In the genomic region with DNA sequence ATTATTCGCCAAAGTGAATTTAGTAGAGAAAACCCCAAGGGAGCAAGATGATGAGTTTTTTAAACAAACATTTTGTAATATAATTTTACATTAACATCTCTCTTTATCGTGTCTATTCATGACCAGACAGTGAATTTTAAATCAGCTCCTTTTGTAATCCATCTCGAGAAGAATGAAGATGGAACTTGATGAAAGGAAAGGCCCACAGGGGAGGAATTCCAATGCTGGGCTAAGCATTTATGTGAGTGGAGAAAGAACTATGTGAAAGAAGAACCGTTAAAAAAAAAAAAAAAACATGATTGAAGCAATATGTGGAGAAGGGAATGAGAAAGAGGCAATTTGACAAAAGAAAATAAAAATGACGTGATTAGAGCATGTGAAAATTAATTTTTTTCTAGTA, we compare ENCODE assay signal across 1 cellular context.
TF ChIP-seq lines count a peak whose summit lies in the region.

No MANE protein-coding gene starts in this region.

TF ChIP-seq in GM23338, 12 proteins besides CTCF, POLR2A, EP300 and RAD21:
- TF ChIP-seq, protein P1, sequence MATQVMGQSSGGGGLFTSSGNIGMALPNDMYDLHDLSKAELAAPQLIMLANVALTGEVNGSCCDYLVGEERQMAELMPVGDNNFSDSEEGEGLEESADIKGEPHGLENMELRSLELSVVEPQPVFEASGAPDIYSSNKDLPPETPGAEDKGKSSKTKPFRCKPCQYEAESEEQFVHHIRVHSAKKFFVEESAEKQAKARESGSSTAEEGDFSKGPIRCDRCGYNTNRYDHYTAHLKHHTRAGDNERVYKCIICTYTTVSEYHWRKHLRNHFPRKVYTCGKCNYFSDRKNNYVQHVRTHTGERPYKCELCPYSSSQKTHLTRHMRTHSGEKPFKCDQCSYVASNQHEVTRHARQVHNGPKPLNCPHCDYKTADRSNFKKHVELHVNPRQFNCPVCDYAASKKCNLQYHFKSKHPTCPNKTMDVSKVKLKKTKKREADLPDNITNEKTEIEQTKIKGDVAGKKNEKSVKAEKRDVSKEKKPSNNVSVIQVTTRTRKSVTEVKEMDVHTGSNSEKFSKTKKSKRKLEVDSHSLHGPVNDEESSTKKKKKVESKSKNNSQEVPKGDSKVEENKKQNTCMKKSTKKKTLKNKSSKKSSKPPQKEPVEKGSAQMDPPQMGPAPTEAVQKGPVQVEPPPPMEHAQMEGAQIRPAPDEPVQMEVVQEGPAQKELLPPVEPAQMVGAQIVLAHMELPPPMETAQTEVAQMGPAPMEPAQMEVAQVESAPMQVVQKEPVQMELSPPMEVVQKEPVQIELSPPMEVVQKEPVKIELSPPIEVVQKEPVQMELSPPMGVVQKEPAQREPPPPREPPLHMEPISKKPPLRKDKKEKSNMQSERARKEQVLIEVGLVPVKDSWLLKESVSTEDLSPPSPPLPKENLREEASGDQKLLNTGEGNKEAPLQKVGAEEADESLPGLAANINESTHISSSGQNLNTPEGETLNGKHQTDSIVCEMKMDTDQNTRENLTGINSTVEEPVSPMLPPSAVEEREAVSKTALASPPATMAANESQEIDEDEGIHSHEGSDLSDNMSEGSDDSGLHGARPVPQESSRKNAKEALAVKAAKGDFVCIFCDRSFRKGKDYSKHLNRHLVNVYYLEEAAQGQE (IDR thresholded peaks at IDR 0.05; ENCODE audit: unreplicated experiment), result no peak
- TF ChIP-seq JUNB (IDR thresholded peaks at IDR 0.05; ENCODE audit: unreplicated experiment) (no peak), CREB1 (CRISPR knock-in tag; IDR thresholded peaks at IDR 0.05; ENCODE audit: low read depth) (no peak), NANOG (IDR thresholded peaks at IDR 0.05; ENCODE audit: borderline replicate concordance) (no peak), EZH2 (IDR thresholded peaks at IDR 0.05; ENCODE audit: low read depth, unreplicated experiment) (no peak), ZNF462 (CRISPR knock-in tag; IDR thresholded peaks at IDR 0.05) (no peak), ZNF114 (CRISPR knock-in tag; IDR thresholded peaks at IDR 0.05) (no peak), STAT1 (IDR thresholded peaks at IDR 0.05; ENCODE audit: unreplicated experiment) (no peak), POLR2AphosphoS5 (IDR thresholded peaks at IDR 0.05; ENCODE audit: low read depth) (no peak), ZNF331 (CRISPR knock-in tag; IDR thresholded peaks at IDR 0.05; ENCODE audit: low read depth) (no peak), EZH2phosphoT487 (IDR thresholded peaks at IDR 0.05; ENCODE audit: unreplicated experiment) (no peak), ETS1 (IDR thresholded peaks at IDR 0.05) (no peak)
